Comparison of ENCODE assay signal across 16 cellular contexts in the genomic region with DNA sequence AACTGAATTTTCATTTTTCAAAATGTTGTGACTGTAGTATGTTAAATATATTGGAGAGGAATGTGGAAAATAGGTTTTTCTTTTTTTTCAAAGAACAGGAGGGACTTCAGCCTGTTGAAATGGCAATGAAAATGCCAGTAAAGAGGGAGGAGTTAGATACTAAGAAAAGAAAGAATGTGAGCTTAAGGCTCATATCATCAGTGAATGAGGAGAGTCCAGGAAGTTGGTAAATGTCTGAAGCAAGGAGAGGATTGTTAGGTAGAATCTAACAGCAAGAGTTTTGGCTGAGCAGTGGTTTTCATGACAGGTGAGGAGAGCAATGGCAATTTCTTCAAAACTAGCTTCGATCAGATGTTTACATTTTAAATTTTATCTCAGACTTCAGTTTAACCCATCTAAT. TPM values are rescaled to one million over a fixed set of nuclear protein-coding genes. Genes with fewer than 3 reads are reported as not detected.
A peak's percentile ranks its signal among the peaks of the same experiment; 100 is the strongest.
DNase-seq lines count a peak whose midpoint lies in the region; ATAC-seq, FAIRE-seq and TF ChIP-seq lines count a peak whose summit lies in the region.
"Had no signal": no experiment of that assay in that cellular context is flagged by ENCODE, and none has a peak within 500 bp of the region (broad histone marks: within the 10 kb centered on the region; RNA-seq: fewer than 3 reads in every experiment).

No MANE protein-coding gene starts in this region.

- WGBS in H1 (ENCODE audit: extremely low coverage in 1 of 2, insufficient coverage in 1 of 2, insufficient read length in 1 of 2, insufficient replicate concordance in 2 of 2, low coverage in 1 of 2, low lambda C conversion rate in 2 of 2, missing lambda C conversion rate in 1 of 2), 2 experiments = 86% methylated on average over 1 of the region's 1 CpG; no CpG with 5 or more reads in 1 of the 2 experiments
- WGBS in spleen, 5 donors = 81 to 100% (median 91%) methylated on average over 1 of the region's 1 CpG

- H3K4me3 Mint-ChIP-seq in neural crest cell = peak overlapping the region; percentile 35
- H3K4me3 Mint-ChIP-seq: CD4-positive, CD25-positive, alpha-beta regulatory T cell had no signal

- H3K4me1 Mint-ChIP-seq in neural crest cell = peaks cover 49% of the 10 kb centered on the region
- H3K4me1 Mint-ChIP-seq: CD4-positive, CD25-positive, alpha-beta regulatory T cell had no signal

- H3K36me3 Mint-ChIP-seq in neural crest cell (ENCODE audit: low read depth) = no peaks in the 10 kb centered on the region
- H3K36me3 Mint-ChIP-seq: CD4-positive, CD25-positive, alpha-beta regulatory T cell had no signal

- no peak overlapping the region; the same call in 1 of the 2 replicates for H2BK5ac ChIP-seq in H1 (ENCODE audit: low read depth, low read length)

- no peak overlapping the region for H2AK5ac ChIP-seq in H1 (ENCODE audit: low read depth, low read length)

- H3K18ac ChIP-seq in H1 (ENCODE audit: extremely low read depth, low read length) = no peak overlapping the region

- peak overlapping the region; percentile 85 for H3K27ac Mint-ChIP-seq in neural crest cell (ENCODE audit: unreplicated experiment)
- H3K27ac Mint-ChIP-seq: CD4-positive, CD25-positive, alpha-beta regulatory T cell had no signal

- no peak overlapping the region for H2BK20ac ChIP-seq in H1 (ENCODE audit: low read length)

- no peaks in the 10 kb centered on the region for H3K79me1 ChIP-seq in H1 (ENCODE audit: low read depth, low read length)

- peaks cover 0 to 3% (median 0%) of the 10 kb centered on the region in 4 experiments; a peak in 2 of 7 replicates for H3K4me1 ChIP-seq in H1 (replicated peaks in 1 of 4; ENCODE audit: control insufficient read depth in 3 of 4, insufficient read depth in 4 of 4, low read length in 3 of 4)
- peaks cover 26% of the 10 kb centered on the region for H3K4me1 ChIP-seq in iPS-20b (ENCODE audit: insufficient read depth, low read length)
- H3K4me1 ChIP-seq in spleen = no peaks in the 10 kb centered on the region

- H2BK12ac ChIP-seq in H1 (ENCODE audit: low read depth, low read length) = no peak overlapping the region

- no peaks in the 10 kb centered on the region for H3K36me3 ChIP-seq in H1 (ENCODE audit: control insufficient read depth in 2 of 4, insufficient read depth in 4 of 4, low read length in 3 of 4)
- no peaks in the 10 kb centered on the region for H3K36me3 ChIP-seq in iPS-20b (ENCODE audit: insufficient read depth, low read depth, low read length)
- no peaks in the 10 kb centered on the region for H3K36me3 ChIP-seq in H7 (replicated peaks; ENCODE audit: control insufficient read depth, insufficient read depth, low read length)
- no peaks in the 10 kb centered on the region for H3K36me3 ChIP-seq in spleen
- H3K36me3 ChIP-seq: BLaER1 treated with 17β-estradiol and CSF1 and Interleukin-3, amounts not matched to agents 10 nM and 100 nM had no signal

- no peak overlapping the region for H3K4me2 ChIP-seq in H1 (ENCODE audit: insufficient read depth in 1 of 2, low read depth in 2 of 2, low read length in 2 of 2)
- H3K4me2 ChIP-seq: BLaER1 treated with 17β-estradiol and CSF1 and Interleukin-3, amounts not matched to agents 10 nM and 100 nM had no signal

- H2BK120ac ChIP-seq in H1 (replicated peaks; ENCODE audit: low read depth, low read length) = no peak overlapping the region

- H3K9ac ChIP-seq in H1 (replicated peaks in 1 of 4; ENCODE audit: extremely low read depth in 1 of 4, low read depth in 3 of 4, low read length in 3 of 4) (no peak overlapping the region), iPS-20b (ENCODE audit: low read depth, low read length) (0 out of 2 replicates have a peak overlapping the region, but pooled peaks have one; percentile 16)
- H3K9ac ChIP-seq: BLaER1 treated with 17β-estradiol and CSF1 and Interleukin-3, amounts not matched to agents 10 nM and 100 nM; GM23248 had no signal

- no peak for FAIRE-seq in H1 (lab: Jason Lieb, UNC)
- FAIRE-seq: GM12878, GM18507 had no signal

- H4K8ac ChIP-seq in H1 (ENCODE audit: extremely low read depth, insufficient read depth, low read length) = no peak overlapping the region

- no peak for TF ChIP-seq EP300 in H1 (IDR thresholded peaks at IDR 0.05; ENCODE audit: borderline replicate concordance in 1 of 2, low read depth in 2 of 2, low read length in 2 of 2)

- POLR2A ChIA-PET in H1 (lab: Charles Lee; ENCODE audit: partially characterized antibody) = no interaction called here

- no peaks in the 10 kb centered on the region for H3K23me2 ChIP-seq in H1 (ENCODE audit: low read depth, low read length)

- H3K27me3 ChIP-seq in H1 (replicated peaks in 1 of 4; ENCODE audit: control insufficient read depth in 3 of 4, extremely low read depth in 1 of 4, insufficient read depth in 3 of 4, low read length in 3 of 4) = no peaks in the 10 kb centered on the region
- H3K27me3 ChIP-seq in iPS-20b (ENCODE audit: insufficient read depth, low read length) = no peaks in the 10 kb centered on the region
- H3K27me3 ChIP-seq in H7 (ENCODE audit: control insufficient read depth, insufficient read depth, low read length) = no peaks in the 10 kb centered on the region
- no peaks in the 10 kb centered on the region for H3K27me3 ChIP-seq in spleen (replicated peaks in 1 of 7)
- H3K27me3 ChIP-seq: BLaER1 treated with 17β-estradiol and CSF1 and Interleukin-3, amounts not matched to agents 10 nM and 100 nM had no signal

- no peak overlapping the region for H3K14ac ChIP-seq in H1 (ENCODE audit: insufficient read length)

- CTCF ChIA-PET in H1 (lab: Charles Lee; ENCODE audit: partially characterized antibody) = interaction anchor here (1.2 to 1.9 kb wide), 2 partner anchors 9 to 149 kb away, joined by 5 read pairs; no protein-coding TSS in a partner anchor

- H3K79me2 ChIP-seq in H1 (ENCODE audit: control insufficient read depth in 1 of 2, insufficient read depth in 2 of 2, low read length in 2 of 2) = no peaks in the 10 kb centered on the region

- no peak overlapping the region for H3K4me3 ChIP-seq in H1 (ENCODE audit: extremely low read depth in 1 of 4, insufficient read depth in 2 of 4, low read depth in 3 of 4, low read length in 4 of 4)
- H3K4me3 ChIP-seq in iPS-20b (ENCODE audit: low read length) = no peak overlapping the region
- no peak overlapping the region for H3K4me3 ChIP-seq in H7 (ENCODE audit: insufficient read depth, low read depth, low read length)
- H3K4me3 ChIP-seq in spleen = no peak overlapping the region
- H3K4me3 ChIP-seq: BLaER1 treated with 17β-estradiol and CSF1 and Interleukin-3, amounts not matched to agents 10 nM and 100 nM; GM12878; GM23248 had no signal

- intact Hi-C loops in spleen (cut with DNase I; ENCODE audit: low total_unique reads) = no loop called here

- H3K56ac ChIP-seq in H1 (replicated peaks; ENCODE audit: insufficient read length, low read depth, low read length) = no peak overlapping the region

- no peaks in the 10 kb centered on the region for H4K20me1 ChIP-seq in H1 (replicated peaks in 1 of 2; ENCODE audit: control insufficient read depth in 1 of 2, insufficient read depth in 2 of 2, low read length in 2 of 2)
- H4K20me1 ChIP-seq: BLaER1 treated with 17β-estradiol and CSF1 and Interleukin-3, amounts not matched to agents 10 nM and 100 nM had no signal

- TF ChIP-seq CTCF in H1 (IDR thresholded peaks at IDR 0.05; ENCODE audit: control extremely low read depth in 1 of 3, insufficient read depth in 1 of 3, low read depth in 1 of 3, low read length in 3 of 3) (no peak), neural crest cell (conservative IDR thresholded peaks at IDR 0.05) (no peak), spleen (IDR thresholded peaks at IDR 0.05 in 8 of 11, conservative IDR thresholded peaks at IDR 0.05 in 3 of 11) (no peak)

- H3K9me3 ChIP-seq in H1 (ENCODE audit: insufficient read depth in 2 of 2, low read depth in 1 of 2, low read length in 1 of 2) = no peaks in the 10 kb centered on the region
- no peaks in the 10 kb centered on the region for H3K9me3 ChIP-seq in iPS-20b (ENCODE audit: insufficient read depth, low read depth, low read length)
- H3K9me3 ChIP-seq in spleen = no peaks in the 10 kb centered on the region
- H3K9me3 ChIP-seq: BLaER1 treated with 17β-estradiol and CSF1 and Interleukin-3, amounts not matched to agents 10 nM and 100 nM had no signal

- H3K27me3 Mint-ChIP-seq in neural crest cell (ENCODE audit: low read depth) = no peaks in the 10 kb centered on the region
- H3K27me3 Mint-ChIP-seq: CD4-positive, CD25-positive, alpha-beta regulatory T cell had no signal

- no peak overlapping the region for H3K23ac ChIP-seq in H1 (ENCODE audit: insufficient read length)

- TF ChIP-seq RAD21 in H1 (IDR thresholded peaks at IDR 0.05 in 1 of 2, conservative IDR thresholded peaks at IDR 0.05 in 1 of 2; ENCODE audit: low read depth in 2 of 2, low read length in 2 of 2) = no peak

- H4K5ac ChIP-seq in H1 (ENCODE audit: insufficient read length, low read depth, low read length) = no peak overlapping the region

- DNase-seq in NCI-H526 treated with DMSO at 0.1 percent for 48 hours (lab: John Stamatoyannopoulos, UW) = peak; percentile 91
- no peak for DNase-seq in H1 (ENCODE audit: low read depth in 1 of 2, low spot score in 2 of 2)
- no peak for DNase-seq in neural crest cell (ENCODE audit: low read depth, low spot score)
- DNase-seq in H7 = no peak
- DNase-seq in spleen = no peak
- DNase-seq in DMS114 treated with DMSO at 0.1 percent for 48 hours (lab: John Stamatoyannopoulos, UW; ENCODE audit: unreplicated experiment) = no peak
- DNase-seq: ACHN; CD4-positive, CD25-positive, alpha-beta regulatory T cell; GM23248 had no signal

- no peak for TF ChIP-seq POLR2A in H1 (IDR thresholded peaks at IDR 0.05; ENCODE audit: control extremely low read depth in 1 of 2, low read depth in 2 of 2, low read length in 2 of 2)
- no peak for TF ChIP-seq POLR2A in spleen (IDR thresholded peaks at IDR 0.05)

- H3K27ac ChIP-seq in H1 (ENCODE audit: low read depth, low read length) (no peak overlapping the region), iPS-20b (ENCODE audit: low read length) (no peak overlapping the region), spleen (no peak overlapping the region)
- H3K27ac ChIP-seq: BLaER1 treated with 17β-estradiol and CSF1 and Interleukin-3, amounts not matched to agents 10 nM and 100 nM; GM23248 had no signal

- no peak overlapping the region for H3K4ac ChIP-seq in H1 (replicated peaks; ENCODE audit: insufficient read length, low read depth, low read length)

- ATAC-seq in GM19455 (IDR thresholded peaks at IDR 0.05; ENCODE audit: unreplicated experiment) = no peak
- ATAC-seq: GM12878, HCT116 had no signal

- 0 out of 2 replicates have a peak overlapping the region, but pooled peaks have one; percentile 45 for H2AFZ ChIP-seq in H1 (ENCODE audit: low read length)
- H2AFZ ChIP-seq: GM23248 had no signal

- H4K91ac ChIP-seq in H1 (replicated peaks; ENCODE audit: insufficient read length, low read length) = no peak overlapping the region

- H2BK15ac ChIP-seq in H1 (ENCODE audit: low read length) = no peak overlapping the region

- H3K9me3 Mint-ChIP-seq in neural crest cell = peaks cover 5% of the 10 kb centered on the region

RNA-seq across cellular contexts. Expression of a gene that starts 43.0 kb away (rescaled TPM):
- total RNA-seq in H1 (2021; fragmentation: NEBNext Ultra II Directional; extraction: Animal tissue kit (Norgen Biotek cat#: 25700)) = 1.4 and 1.8 TPM in 2 replicates
- polyA plus RNA-seq in H1 (2011; rRNA removed) = 0.44 and 0.63 TPM in 2 replicates
- polyA plus RNA-seq in H1 (2011; cell fraction: cytosol; rRNA removed) = 0.72 TPM
- 0.41 TPM for polyA plus RNA-seq in H1 (2011; cell fraction: nucleus; rRNA removed)
- 0.62 to 1.1 TPM (median 0.93 TPM) in 4 replicates for polyA plus RNA-seq in H1 (2012, experiment 1 of 2)
- 0.05 TPM for polyA plus RNA-seq in H1 (2012, experiment 2 of 2)
- polyA plus RNA-seq in H1 (2013, experiment 1 of 2) = 1.2 TPM
- 1.4 TPM for polyA plus RNA-seq in H1 (2013, experiment 2 of 2)
- polyA minus RNA-seq in H1 (2011; rRNA and poly(A)+ RNA removed) = 0.98 and 1.6 TPM in 2 replicates
- polyA minus RNA-seq in H1 (2011; cell fraction: cytosol; rRNA and poly(A)+ RNA removed) = 1.2 TPM
- 1.00 TPM for polyA minus RNA-seq in H1 (2011; cell fraction: nucleus; rRNA and poly(A)+ RNA removed)
- 4.5 and 5.1 TPM in 2 replicates for total RNA-seq in neural crest cell
- 1.1 TPM in 2 replicates for total RNA-seq in H7 (2014; rRNA removed; shearing (Covaris generic))
- 10 to 100 TPM in 1 of 7 donors, 1 to 10 TPM in 6; 4.6 to 11.6 (median 7.8) TPM for total RNA-seq in spleen
- polyA plus RNA-seq in spleen = 1 to 10 TPM; 1.2 to 2.7 (median 1.4) TPM
- total RNA-seq: CD4-positive, CD25-positive, alpha-beta regulatory T cell; G401 had no signal
- polyA plus RNA-seq: CD4-positive, CD25-positive, alpha-beta regulatory T cell had no signal
